ENCODE assay signal across 18 cellular contexts in genomic region chr9:89354471-89354870, GRCh38.
"Had no signal": no experiment of that assay in that cellular context is flagged by ENCODE, and none has a peak within 500 bp of the region (broad histone marks: within the 10 kb centered on the region; RNA-seq: fewer than 3 reads in every experiment).

No MANE protein-coding gene starts in this region.

- H3K27me3 ChIP-seq: brain microvascular endothelial cell, esophagus squamous epithelium, SJCRH30, transverse colon had no signal

- H3K4me1 ChIP-seq: SJCRH30, transverse colon had no signal

- DNase-seq: activated CD4-positive, CD25-positive, alpha-beta regulatory T cell treated with anti-CD3 and anti-CD28 coated beads, Interleukin-2, amount 50 U/mL, for 72 hours; activated CD8-positive, alpha-beta T cell treated with anti-CD3 and anti-CD28 coated beads for 36 hours; amygdala; brain microvascular endothelial cell; cerebellar nuclear complex; dermis blood vessel endothelial cell; esophagus squamous epithelium; foreskin fibroblast; immature natural killer cell; left colon; mucosa of descending colon; SJCRH30; stimulated activated CD4-positive, alpha-beta T cell treated with anti-CD3 and anti-CD28 coated beads, Interleukin-4, amount 100 ng/mL, for 4 hours; T-helper 9 cell; transverse colon had no signal

- ATAC-seq: activated CD8-positive, alpha-beta T cell treated with anti-CD3 and anti-CD28 coated beads for 36 hours; activated naive CD4-positive, alpha-beta T cell treated with anti-CD3 and anti-CD28 coated beads, Interleukin-2, amount 50 U/mL, for 72 hours; left colon; mucosa of descending colon; natural killer cell treated with Interleukin-12 subunit alpha and Interleukin-12 subunit beta and Interleukin-15 and Interleukin-18, amount 100 ng/mL, for 72 hours had no signal

- H3K27me3 Mint-ChIP-seq: activated CD8-positive, alpha-beta T cell treated with anti-CD3 and anti-CD28 coated beads for 36 hours; natural killer cell treated with Interleukin-12 subunit alpha and Interleukin-12 subunit beta and Interleukin-15 and Interleukin-18, amount 100 ng/mL, for 72 hours had no signal

- H3K4me3 ChIP-seq: esophagus squamous epithelium, lung, mucosa of descending colon, SJCRH30, transverse colon had no signal

- H3K4me3 Mint-ChIP-seq: activated CD8-positive, alpha-beta T cell treated with anti-CD3 and anti-CD28 coated beads for 36 hours; immature natural killer cell; natural killer cell treated with Interleukin-12 subunit alpha and Interleukin-12 subunit beta and Interleukin-15 and Interleukin-18, amount 100 ng/mL, for 72 hours had no signal

- H3K27ac ChIP-seq: brain microvascular endothelial cell, esophagus squamous epithelium, SJCRH30, transverse colon had no signal

- H3K9me3 ChIP-seq: esophagus squamous epithelium, mucosa of descending colon, SJCRH30, transverse colon had no signal

- H3K9me3 Mint-ChIP-seq: activated CD8-positive, alpha-beta T cell treated with anti-CD3 and anti-CD28 coated beads for 36 hours; activated naive CD4-positive, alpha-beta T cell treated with anti-CD3 and anti-CD28 coated beads, Interleukin-2, amount 50 U/mL, for 72 hours; immature natural killer cell; natural killer cell treated with Interleukin-12 subunit alpha and Interleukin-12 subunit beta and Interleukin-15 and Interleukin-18, amount 100 ng/mL, for 72 hours had no signal
